Comparison of ENCODE assay signal across 23 cellular contexts in genomic region chr10:45355494-45355893, GRCh38. TPM values are rescaled to one million over a fixed set of nuclear protein-coding genes. Genes with fewer than 3 reads are reported as not detected.
DNase-seq lines count a peak whose midpoint lies in the region; ATAC-seq, FAIRE-seq and TF ChIP-seq lines count a peak whose summit lies in the region.
"Had no signal": no experiment of that assay in that cellular context is flagged by ENCODE, and none has a peak within 500 bp of the region (broad histone marks: within the 10 kb centered on the region; RNA-seq: fewer than 3 reads in every experiment).

No MANE protein-coding gene starts in this region.

- peaks cover 7% of the 10 kb centered on the region for H3K27me3 Mint-ChIP-seq in T-helper 17 cell
- H3K27me3 Mint-ChIP-seq: B cell had no signal

- H3K4me1 ChIP-seq in lower lobe of right lung, result peaks cover 6% of the 10 kb centered on the region

- intact Hi-C loops in lower lobe of right lung (cut with DNase I), result no loop called here

- DNase-seq in GM19239 (ENCODE audit: insufficient read length, low spot score) (no peak), T-helper 17 cell (no peak), lower lobe of right lung (no peak), brain microvascular endothelial cell (no peak), NCI-H2029 (lab: John Stamatoyannopoulos, UW) (no peak), cortex of kidney (lab: John Stamatoyannopoulos, UW) (no peak)
- no peak for DNase-seq in activated T-cell treated with anti-CD3 and anti-CD28 coated beads, Interleukin-2, amount 50 U/mL, for 48 hours
- DNase-seq: 8988T; CD8-positive, alpha-beta T cell; COR-L47; DMS 273 treated with DMSO at 0.1 percent for 48 hours; DMS53; DND-41; EL; HCEC 1CT had no signal

- ATAC-seq in T-helper 17 cell (no peak), lower lobe of right lung (peak; percentile 64 to 67)
- ATAC-seq: CD8-positive, alpha-beta T cell; GM12878; GM23338 had no signal

- peaks cover 2% of the 10 kb centered on the region for H3K36me3 Mint-ChIP-seq in T-helper 17 cell (ENCODE audit: low read depth)
- H3K36me3 Mint-ChIP-seq: CD8-positive, alpha-beta T cell had no signal

- peak overlapping the region; percentile 2 for H3K27ac Mint-ChIP-seq in T-helper 17 cell
- H3K27ac Mint-ChIP-seq: B cell; CD8-positive, alpha-beta T cell; GM23338 had no signal

- no peak overlapping the region for H3K4me3 Mint-ChIP-seq in T-helper 17 cell
- H3K4me3 Mint-ChIP-seq: B cell; CD8-positive, alpha-beta T cell; GM23338 had no signal

- H3K27ac ChIP-seq in lower lobe of right lung (no peak overlapping the region), brain microvascular endothelial cell (no peak overlapping the region)

- in situ Hi-C loops in brain microvascular endothelial cell (cut with HindIII; ENCODE audit: low pct_ligation_motif_present, low sequenced_read_pairs), result no loop called here

- no peak for TF ChIP-seq CTCF in lower lobe of right lung (IDR thresholded peaks at IDR 0.05)
- TF ChIP-seq CTCF in brain microvascular endothelial cell (IDR thresholded peaks at IDR 0.05; ENCODE audit: low read depth, low read length, missing control alignments), result no peak

- H3K9me3 ChIP-seq in T-helper 17 cell (ENCODE audit: control insufficient read depth, low read length, poor library complexity, severe bottlenecking) (no peaks in the 10 kb centered on the region), lower lobe of right lung (no peaks in the 10 kb centered on the region)

- H3K27me3 ChIP-seq in lower lobe of right lung (ENCODE audit: low read depth) (no peaks in the 10 kb centered on the region), brain microvascular endothelial cell (replicated peaks) (no peaks in the 10 kb centered on the region)
- H3K27me3 ChIP-seq: BLaER1 treated with 17β-estradiol and CSF1 and Interleukin-3, amounts not matched to agents 10 nM and 100 nM had no signal

- FAIRE-seq in GM19239 (lab: Jason Lieb, UNC), result peak; percentile 11
- FAIRE-seq: GM12878, H54 had no signal

- H3K4me3 ChIP-seq in lower lobe of right lung (no peak overlapping the region), brain microvascular endothelial cell (ENCODE audit: low read depth, low read length) (no peak overlapping the region)
- H3K4me3 ChIP-seq: BLaER1 treated with 17β-estradiol and CSF1 and Interleukin-3, amounts not matched to agents 10 nM and 100 nM; GM12878; GM23338 had no signal

- no peaks in the 10 kb centered on the region for H3K36me3 ChIP-seq in lower lobe of right lung
- H3K36me3 ChIP-seq in brain microvascular endothelial cell (replicated peaks), result no peaks in the 10 kb centered on the region

- peaks cover 38% of the 10 kb centered on the region for H3K4me1 Mint-ChIP-seq in T-helper 17 cell

RNA-seq across cellular contexts. Expression of gene ALOX5, which starts 18.5 kb away (rescaled TPM):
- total RNA-seq in T-helper 17 cell (10 to 100 TPM; 19.8 to 66.6 TPM), lower lobe of right lung (222 TPM)
- total RNA-seq: A673, G401, HT1080 had no signal

RNA-seq across cellular contexts. Expression of gene OR13A1, which starts 40.1 kb away (rescaled TPM):
- total RNA-seq in T-helper 17 cell (under 1 TPM in 1 of 2 donors, not detected in 1; 0.10 TPM), lower lobe of right lung (not detected)
- total RNA-seq: A673; CD8-positive, alpha-beta T cell; G401; GM23338; HT1080 had no signal
